Comparison of ENCODE assay signal across 10 cellular contexts in the genomic region with DNA sequence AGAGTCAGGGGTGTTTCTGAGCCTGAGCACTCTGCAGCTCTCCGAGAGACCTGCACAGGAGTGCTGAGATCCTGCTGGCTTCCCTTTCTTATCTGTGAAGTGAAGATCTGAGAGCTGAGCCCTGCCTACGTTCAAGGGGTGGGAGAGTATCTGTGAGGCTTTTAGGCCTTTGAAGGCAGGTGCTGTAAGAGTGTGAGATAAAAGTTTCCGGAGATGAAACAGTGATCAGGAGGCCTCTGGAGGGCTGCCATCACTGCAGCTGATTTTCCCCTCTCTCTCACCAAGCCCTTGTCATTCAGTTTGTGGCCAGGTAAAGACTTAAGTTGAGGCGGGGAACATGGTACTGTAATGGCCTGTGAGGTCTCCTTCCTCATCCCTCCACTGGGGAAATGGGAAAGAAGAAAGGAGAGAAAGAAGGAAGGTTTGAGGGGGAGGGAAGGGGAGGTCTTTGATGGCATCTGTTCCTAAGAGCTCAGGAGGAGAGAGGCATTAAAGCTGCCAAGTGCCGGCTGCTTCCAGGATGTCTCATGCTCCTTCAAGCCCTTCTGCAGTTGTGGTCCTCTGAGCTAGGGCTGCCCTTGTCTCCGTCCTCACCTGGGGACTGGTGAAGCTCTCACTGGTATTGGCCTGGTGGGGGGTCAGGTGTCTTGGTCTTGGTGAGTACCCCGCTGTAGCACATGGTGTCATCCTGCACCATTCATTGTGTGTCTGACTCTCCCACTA.
A peak's percentile ranks its signal among the peaks of the same experiment; 100 is the strongest.
DNase-seq lines count a peak whose midpoint lies in the region; ATAC-seq and TF ChIP-seq lines count a peak whose summit lies in the region.
"Had no signal": no experiment of that assay in that cellular context is flagged by ENCODE, and none has a peak within 500 bp of the region (broad histone marks: within the 10 kb centered on the region; RNA-seq: fewer than 3 reads in every experiment).

No MANE protein-coding gene starts in this region.

- ATAC-seq in effector memory CD8-positive, alpha-beta T cell (replicated peaks): peak; percentile 76

- H3K4me1 ChIP-seq in Peyer's patch: no peaks in the 10 kb centered on the region

- H3K36me3 ChIP-seq in Peyer's patch: no peaks in the 10 kb centered on the region
- H3K36me3 ChIP-seq: WERI-Rb-1 had no signal

- H3K27me3 ChIP-seq in Peyer's patch: no peaks in the 10 kb centered on the region

- H3K4me3 ChIP-seq in Peyer's patch: no peak overlapping the region

- intact Hi-C loops in posterior vena cava (cut with DNase I): no loop called here

- H3K27ac Mint-ChIP-seq in effector memory CD8-positive, alpha-beta T cell: peak overlapping the region; percentile 79 to 88

- H3K9me3 ChIP-seq in Peyer's patch: no peaks in the 10 kb centered on the region

- H3K27me3 Mint-ChIP-seq in effector memory CD8-positive, alpha-beta T cell: no peaks in the 10 kb centered on the region
- H3K27me3 Mint-ChIP-seq: naive B cell had no signal

- H3K4me3 Mint-ChIP-seq in effector memory CD8-positive, alpha-beta T cell: peak overlapping the region; percentile 7 to 28
- H3K4me3 Mint-ChIP-seq: naive B cell had no signal

- TF ChIP-seq CTCF in Peyer's patch (IDR thresholded peaks at IDR 0.05): no peak

- no peak for TF ChIP-seq POLR2A in Peyer's patch (IDR thresholded peaks at IDR 0.05)

- peak overlapping the region in 3 of 4 donors; percentile 19 to 53 (median 21) for H3K27ac ChIP-seq in Peyer's patch
- H3K27ac ChIP-seq: WERI-Rb-1 had no signal

- H3K36me3 Mint-ChIP-seq in effector memory CD8-positive, alpha-beta T cell (ENCODE audit: insufficient read depth): no peaks in the 10 kb centered on the region

- H3K4me1 Mint-ChIP-seq in effector memory CD8-positive, alpha-beta T cell (ENCODE audit: low read depth in 2 of 2): peaks cover 12 to 23% of the 10 kb centered on the region in 2 donors

- no peak for DNase-seq in Peyer's patch
- DNase-seq in activated T-cell treated with anti-CD3 and anti-CD28 coated beads for 1 hour (ENCODE audit: low read depth): peak; percentile 36
- DNase-seq in effector memory CD8-positive, alpha-beta T cell: peak in 2 of 3 experiments; percentile 8 to 24
- peak; percentile 15 to 83 (median 64) for DNase-seq in stimulated activated naive CD4-positive, alpha-beta T cell (lab: John Stamatoyannopoulos, UW)
- DNase-seq in posterior vena cava (ENCODE audit: low spot score): no peak
- DNase-seq in mesenteric fat pad (ENCODE audit: low spot score): no peak
- DNase-seq in NCI-H1436 (lab: John Stamatoyannopoulos, UW): no peak
- DNase-seq: naive B cell, OCI-M1, WERI-Rb-1 had no signal

- H3K9me3 Mint-ChIP-seq in effector memory CD8-positive, alpha-beta T cell: no peaks in the 10 kb centered on the region

Comparison
In these comparisons a context has a peak if more than half of its experiments do, and no peak if none do; other contexts are left out.
1. DNase-seq: peak in activated T-cell treated with anti-CD3 and anti-CD28 coated beads for 1 hour (single experiment), effector memory CD8-positive, alpha-beta T cell (2 of 3) and stimulated activated naive CD4-positive, alpha-beta T cell (6 of 6); none in Peyer's patch (0 of 3), posterior vena cava (single experiment), mesenteric fat pad (single experiment) and NCI-H1436 (single experiment).